In the genomic region with DNA sequence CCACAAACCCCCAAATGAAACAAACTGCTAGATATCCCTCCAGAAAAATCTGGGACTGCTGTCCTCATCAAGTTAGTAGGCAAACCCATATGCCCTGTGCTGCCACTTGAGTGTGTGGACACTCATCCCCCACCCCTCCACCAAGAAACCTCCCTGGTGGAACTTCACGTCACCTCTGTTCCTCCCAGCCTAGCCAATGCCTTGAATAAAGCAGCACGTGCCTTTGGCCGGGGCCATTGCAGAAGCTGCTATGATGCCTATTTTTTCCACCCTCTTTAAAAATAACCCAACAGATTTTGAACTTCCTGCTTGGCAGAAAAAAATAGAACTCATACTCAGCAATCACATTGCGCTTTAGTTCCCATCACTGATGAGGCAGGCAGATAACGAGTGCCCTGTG, we compare ENCODE assay signal across 21 cellular contexts.
"Had no signal": no experiment of that assay in that cellular context is flagged by ENCODE, and none has a peak within 500 bp of the region (broad histone marks: within the 10 kb centered on the region; RNA-seq: fewer than 3 reads in every experiment).

No MANE protein-coding gene starts in this region.

- H3K27me3 ChIP-seq: brain microvascular endothelial cell, right lobe of liver, testis had no signal

- H3K4me1 ChIP-seq: gastroesophageal sphincter, left ventricle myocardium inferior, stomach, testis had no signal

- H3K36me3 ChIP-seq: brain microvascular endothelial cell, gastroesophageal sphincter, heart left ventricle, left ventricle myocardium inferior, right lobe of liver, stomach had no signal

- DNase-seq: activated CD4-positive, alpha-beta T cell treated with anti-CD3 and anti-CD28 coated beads, Interleukin-2, amount 10 ng/mL, durations not matched to agents 24 days and 14 days; activated CD8-positive, alpha-beta memory T cell treated with anti-CD3 and anti-CD28 coated beads, Interleukin-2, amount 50 U/mL, for 4 hours; activated effector memory CD4-positive, alpha-beta T cell treated with anti-CD3 and anti-CD28 coated beads, Interleukin-2, amount 50 U/mL, for 16 hours; activated naive CD4-positive, alpha-beta T cell treated with anti-CD3 and anti-CD28 coated beads, Interleukin-2, amount 50 U/mL, for 16 hours; activated T-cell treated with anti-CD3 and anti-CD28 coated beads, Interleukin-2, amount 50 U/mL, for 48 hours; brain microvascular endothelial cell; cortex of kidney; effector CD8-positive, alpha-beta T cell; heart left ventricle; immature natural killer cell; kidney glomerular epithelial cell; left ventricle myocardium inferior; mammary epithelial cell; right lobe of liver; stimulated activated CD4-positive, alpha-beta T cell treated with anti-CD3 and anti-CD28 coated beads, Interleukin-4, amount 100 ng/mL, for 24 hours; stomach; T1000; testis had no signal

- ATAC-seq: gastroesophageal sphincter; right lobe of liver; stimulated activated effector memory CD8-positive, alpha-beta T cell treated with anti-CD3 and anti-CD28 coated beads, Interleukin-12 subunit alpha, Interleukin-12 subunit beta, amount 100 ng/mL, for 72 hours had no signal

- H3K9me3 ChIP-seq: gastroesophageal sphincter, heart left ventricle, left ventricle myocardium inferior, right lobe of liver, stomach, testis had no signal

- H3K4me2 ChIP-seq: smooth muscle cell had no signal

- H3K4me3 ChIP-seq: gastroesophageal sphincter, heart left ventricle, left ventricle myocardium inferior, right lobe of liver, smooth muscle cell, stomach, testis had no signal

- H3K27ac ChIP-seq: brain microvascular endothelial cell, gastroesophageal sphincter, heart left ventricle, left ventricle myocardium inferior, stomach, testis had no signal
